In the genomic region with DNA sequence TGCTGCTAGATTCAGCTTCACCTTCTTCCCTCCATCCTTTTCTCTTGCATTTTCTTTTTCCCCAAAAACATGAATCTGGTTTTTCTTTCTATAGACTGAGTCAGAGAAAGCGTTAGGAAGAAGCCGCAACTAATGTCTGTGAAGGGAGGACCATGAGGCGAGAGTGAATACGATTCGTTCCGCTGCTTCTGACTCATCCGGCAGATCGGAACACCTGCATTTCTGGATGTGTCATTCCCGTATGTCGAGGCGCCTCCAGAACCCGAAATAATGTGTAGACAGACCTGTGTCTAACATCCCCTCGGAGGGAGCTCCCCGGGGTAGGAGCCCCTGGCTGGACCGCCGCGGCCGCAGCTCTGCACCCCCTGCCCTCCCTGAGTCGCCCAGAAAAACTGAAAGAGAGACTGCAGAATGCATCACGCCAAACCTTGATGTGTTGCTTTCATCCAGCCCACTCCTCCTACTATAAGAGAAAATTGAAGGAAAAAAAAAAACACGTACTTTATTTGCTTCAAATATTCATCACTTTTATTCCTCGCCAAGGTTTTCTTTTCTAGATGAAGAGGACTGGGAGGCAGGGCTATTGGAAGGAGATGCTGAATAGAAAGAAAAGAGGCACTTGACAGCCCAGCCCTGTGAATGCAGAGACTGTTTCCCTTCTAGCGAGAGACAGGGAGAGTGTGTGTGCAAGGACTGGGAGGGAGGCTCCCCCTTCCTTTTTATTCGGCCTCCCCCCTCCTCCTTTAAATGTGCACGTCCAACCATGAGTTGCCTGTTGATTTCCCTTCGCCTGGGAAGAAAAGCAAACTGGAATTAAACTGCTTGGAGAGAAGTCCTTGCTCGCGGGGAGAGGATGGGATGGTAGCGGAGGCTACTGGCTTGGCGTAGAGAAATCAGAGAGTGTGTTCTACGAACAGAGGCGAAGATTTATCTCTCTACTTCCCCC, we compare ENCODE assay signal across 8 cellular contexts. TPM values are rescaled to one million over a fixed set of nuclear protein-coding genes. Genes with fewer than 3 reads are reported as not detected.
DNase-seq lines count a peak whose midpoint lies in the region; ATAC-seq and TF ChIP-seq lines count a peak whose summit lies in the region.

No MANE protein-coding gene starts in this region.

- H3K9me3 Mint-ChIP-seq in glutamatergic neuron (ENCODE audit: unreplicated experiment), result peaks cover 37% of the 10 kb centered on the region

- peak overlapping the region; percentile 95 for H3K4me3 Mint-ChIP-seq in glutamatergic neuron (ENCODE audit: unreplicated experiment)

- ATAC-seq in omental fat pad (ENCODE audit: low FRiP score), result peak; percentile 30
- ATAC-seq in GM19463 (IDR thresholded peaks at IDR 0.05; ENCODE audit: unreplicated experiment), result no peak

- TF ChIP-seq CTCF in glutamatergic neuron (IDR thresholded peaks at IDR 0.05; ENCODE audit: partially characterized antibody, unreplicated experiment), result no peak
- no peak for TF ChIP-seq CTCF in omental fat pad (IDR thresholded peaks at IDR 0.05)

- peaks cover 40% of the 10 kb centered on the region for H3K27me3 Mint-ChIP-seq in glutamatergic neuron (ENCODE audit: unreplicated experiment)

- peaks cover 12% of the 10 kb centered on the region for H3K4me1 Mint-ChIP-seq in glutamatergic neuron (ENCODE audit: low read depth, unreplicated experiment)

- H3K36me3 Mint-ChIP-seq in glutamatergic neuron (ENCODE audit: unreplicated experiment), result peaks cover 7% of the 10 kb centered on the region

- peak overlapping the region; percentile 83 for H3K27ac Mint-ChIP-seq in glutamatergic neuron (ENCODE audit: unreplicated experiment)

- peak; percentile 3 for DNase-seq in stimulated activated CD4-positive, alpha-beta T cell treated with anti-CD3 and anti-CD28 coated beads, Interleukin-4, amount 100 ng/mL, for 1 hour
- DNase-seq in stimulated activated CD4-positive, alpha-beta T cell treated with anti-CD3 and anti-CD28 coated beads, Interleukin-12 subunit alpha, Interleukin-12 subunit beta, amount 100 ng/mL, for 4 hours, result no peak
- DNase-seq in activated T-cell treated with anti-CD3 and anti-CD28 coated beads, Interleukin-2, amount 50 U/mL, for 48 hours, result peak; percentile 20 to 21
- DNase-seq in glutamatergic neuron, result peak; percentile 37
- no peak for DNase-seq in omental fat pad (ENCODE audit: low spot score)
- no peak for DNase-seq in activated gamma-delta T cell (lab: John Stamatoyannopoulos, UW)
- no peak for DNase-seq in stimulated activated CD4-positive, alpha-beta T cell treated with anti-CD3 and anti-CD28 coated beads, Interleukin-1b, Interleukin-23, amount 100 ng/mL, for 48 hours

RNA-seq across cellular contexts. Expression of a gene that starts 0.6 kb away (rescaled TPM):
- total RNA-seq in glutamatergic neuron (ENCODE audit: unreplicated experiment), result 51.8 TPM
- total RNA-seq in omental fat pad, result 10 to 100 TPM in 1 of 4 donors, 1 to 10 TPM in 3; 2.1 to 10.1 (median 5.2) TPM

Comparison
In these comparisons a context has a peak if more than half of its experiments do, and no peak if none do; other contexts are left out.
1. DNase-seq: peak in stimulated activated CD4-positive, alpha-beta T cell treated with anti-CD3 and anti-CD28 coated beads, Interleukin-4, amount 100 ng/mL, for 1 hour (single experiment), activated T-cell treated with anti-CD3 and anti-CD28 coated beads, Interleukin-2, amount 50 U/mL, for 48 hours (2 of 2) and glutamatergic neuron (single experiment); none in stimulated activated CD4-positive, alpha-beta T cell treated with anti-CD3 and anti-CD28 coated beads, Interleukin-12 subunit alpha, Interleukin-12 subunit beta, amount 100 ng/mL, for 4 hours (single experiment), omental fat pad (single experiment), activated gamma-delta T cell (single experiment) and stimulated activated CD4-positive, alpha-beta T cell treated with anti-CD3 and anti-CD28 coated beads, Interleukin-1b, Interleukin-23, amount 100 ng/mL, for 48 hours (single experiment).